Comparison of ENCODE assay signal across 7 cellular contexts in genomic region chrX:2707334-2707760, GRCh38. TPM values are rescaled to one million over a fixed set of nuclear protein-coding genes. Genes with fewer than 3 reads are reported as not detected.
DNase-seq lines count a peak whose midpoint lies in the region; ATAC-seq and TF ChIP-seq lines count a peak whose summit lies in the region.

No MANE protein-coding gene starts in this region.

- no peak for TF ChIP-seq POLR2A in erythroblast (IDR thresholded peaks at IDR 0.05; ENCODE audit: low read length)

- peaks cover 77% of the 10 kb centered on the region for H3K4me1 Mint-ChIP-seq in T-helper 2 cell treated with Interferon-gamma antibody and Interleukin-4, amounts not matched to agents 5 μg/mL and 100 μg/mL, for 36 hours (ENCODE audit: low read depth)

- H3K36me3 ChIP-seq in mesodermal cell (ENCODE audit: control insufficient read depth, insufficient read depth, low read length) (peaks cover 49% of the 10 kb centered on the region), subcutaneous abdominal adipose tissue (ENCODE audit: control insufficient read depth in 5 of 5, insufficient read depth in 5 of 5, low read length in 5 of 5) (peaks cover 0 to 15% (median 6%) of the 10 kb centered on the region in 5 donors)

- H3K4me1 ChIP-seq in mesodermal cell (ENCODE audit: control insufficient read depth, insufficient read depth, low read length, poor library complexity, severe bottlenecking) (peaks cover 71% of the 10 kb centered on the region), subcutaneous abdominal adipose tissue (ENCODE audit: control insufficient read depth in 5 of 5, insufficient read depth in 5 of 5, low read length in 5 of 5) (peaks cover 25 to 78% (median 63%) of the 10 kb centered on the region in 5 donors)

- H3K27ac Mint-ChIP-seq in T-helper 2 cell treated with Interferon-gamma antibody and Interleukin-4, amounts not matched to agents 5 μg/mL and 100 μg/mL, for 36 hours, result peak overlapping the region; percentile 83

- H3K9ac ChIP-seq in subcutaneous abdominal adipose tissue (ENCODE audit: low read length in 5 of 5), result peak overlapping the region in 2 of 5 donors; percentile 8 to 27

- WGBS in mesodermal cell (ENCODE audit: insufficient coverage in 2 of 2), 2 experiments, result 15 to 16% methylated on average over 9 to 10 of the region's 12 CpGs

- H3K27me3 Mint-ChIP-seq in T-helper 2 cell treated with Interferon-gamma antibody and Interleukin-4, amounts not matched to agents 5 μg/mL and 100 μg/mL, for 36 hours (ENCODE audit: low read depth), result no peaks in the 10 kb centered on the region

- peak; percentile 94 for ATAC-seq in GM18909 (IDR thresholded peaks at IDR 0.05; ENCODE audit: poor library complexity, unreplicated experiment)
- ATAC-seq in HG03095 (IDR thresholded peaks at IDR 0.05; ENCODE audit: unreplicated experiment), result peak; percentile 87

- peak overlapping the region; percentile 66 for H3K4me3 Mint-ChIP-seq in T-helper 2 cell treated with Interferon-gamma antibody and Interleukin-4, amounts not matched to agents 5 μg/mL and 100 μg/mL, for 36 hours

- H3K27ac ChIP-seq in mesodermal cell (ENCODE audit: low read depth, low read length, severe bottlenecking), result peak overlapping the region; percentile 88
- peak overlapping the region; percentile 69 for H3K27ac ChIP-seq in subcutaneous abdominal adipose tissue (ENCODE audit: low read depth, low read length)

- H3K36me3 Mint-ChIP-seq in T-helper 2 cell treated with Interferon-gamma antibody and Interleukin-4, amounts not matched to agents 5 μg/mL and 100 μg/mL, for 36 hours (ENCODE audit: low read depth), result peaks cover 51% of the 10 kb centered on the region

- H3K9me3 ChIP-seq in mesodermal cell (ENCODE audit: control insufficient read depth, low read length) (no peaks in the 10 kb centered on the region), subcutaneous abdominal adipose tissue (ENCODE audit: control insufficient read depth in 5 of 5, low read length in 5 of 5) (no peaks in the 10 kb centered on the region)

- H3K9me3 Mint-ChIP-seq in T-helper 2 cell treated with Interferon-gamma antibody and Interleukin-4, amounts not matched to agents 5 μg/mL and 100 μg/mL, for 36 hours, result no peaks in the 10 kb centered on the region

- no peaks in the 10 kb centered on the region for H3K27me3 ChIP-seq in subcutaneous abdominal adipose tissue (ENCODE audit: control insufficient read depth in 5 of 5, insufficient read depth in 4 of 5, low read length in 5 of 5)

- peak; percentile 81 for DNase-seq in T-helper 2 cell treated with Interferon-gamma antibody and Interleukin-4, amounts not matched to agents 5 μg/mL and 100 μg/mL, for 36 hours (ENCODE audit: low spot score)
- DNase-seq in dermis blood vessel endothelial cell, result peak; percentile 95
- no peak for DNase-seq in erythroblast (lab: John Stamatoyannopoulos, UW)

- H3K4me3 ChIP-seq in mesodermal cell (ENCODE audit: extremely low read depth, insufficient read depth, low read length, poor library complexity, severe bottlenecking), result no peak overlapping the region
- H3K4me3 ChIP-seq in subcutaneous abdominal adipose tissue (ENCODE audit: low read depth in 1 of 5, low read length in 5 of 5), result peak overlapping the region in 4 of 5 donors; percentile 1 to 28 (median 20)

RNA-seq across cellular contexts. Expression of gene CD99, which starts 16.3 kb away (rescaled TPM):
- total RNA-seq in dermis blood vessel endothelial cell, result 194 and 216 TPM in 2 replicates
- polyA plus RNA-seq in mesodermal cell (2013, experiment 1 of 2), result 539 TPM
- polyA plus RNA-seq in mesodermal cell (2013, experiment 2 of 2), result 518 TPM

RNA-seq across cellular contexts. Expression of gene XG, which starts 44.5 kb away (rescaled TPM):
- under 0.01 TPM in 1 of 2 replicates, not detected in the other for total RNA-seq in dermis blood vessel endothelial cell
- polyA plus RNA-seq in mesodermal cell (2013, experiment 1 of 2), result not detected
- polyA plus RNA-seq in mesodermal cell (2013, experiment 2 of 2), result not detected

Comparison
In these comparisons a context has a peak if more than half of its experiments do, and no peak if none do; other contexts are left out.
1. DNase-seq: peak in T-helper 2 cell treated with Interferon-gamma antibody and Interleukin-4, amounts not matched to agents 5 μg/mL and 100 μg/mL, for 36 hours (single experiment) and dermis blood vessel endothelial cell (single experiment); none in erythroblast (0 of 2).